15 cellular contexts compared by ENCODE assay signal in genomic region chr2:134574610-134575332, GRCh38.
"Had no signal": no experiment of that assay in that cellular context is flagged by ENCODE, and none has a peak within 500 bp of the region (broad histone marks: within the 10 kb centered on the region; RNA-seq: fewer than 3 reads in every experiment).

No MANE protein-coding gene starts in this region.

- ATAC-seq: activated CD4-positive, CD25-positive, alpha-beta regulatory T cell treated with anti-CD3 and anti-CD28 coated beads, Interleukin-2, amount 50 U/mL, for 24 hours; activated CD8-positive, alpha-beta memory T cell treated with anti-CD3 and anti-CD28 coated beads, Interleukin-2, amount 10 ng/mL, durations not matched to agents 7 days and 5 days had no signal

- H3K27me3 Mint-ChIP-seq: activated CD8-positive, alpha-beta memory T cell treated with anti-CD3 and anti-CD28 coated beads, Interleukin-2, amount 10 ng/mL, durations not matched to agents 7 days and 5 days; stimulated activated naive CD8-positive, alpha-beta T cell treated with anti-CD3 and anti-CD28 coated beads, Interleukin-15, Interleukin-2, amounts not matched to agents 100 ng/mL and 50 ng/mL, for 24 hours had no signal

- H3K4me3 ChIP-seq: dorsolateral prefrontal cortex, lung, upper lobe of left lung had no signal

- H3K27ac Mint-ChIP-seq: activated CD8-positive, alpha-beta memory T cell treated with anti-CD3 and anti-CD28 coated beads, Interleukin-2, amount 10 ng/mL, durations not matched to agents 7 days and 5 days; naive B cell; stimulated activated naive CD8-positive, alpha-beta T cell treated with anti-CD3 and anti-CD28 coated beads, Interleukin-15, Interleukin-2, amounts not matched to agents 100 ng/mL and 50 ng/mL, for 24 hours had no signal

- H3K4me3 Mint-ChIP-seq: activated CD8-positive, alpha-beta memory T cell treated with anti-CD3 and anti-CD28 coated beads, Interleukin-2, amount 10 ng/mL, durations not matched to agents 7 days and 5 days; naive B cell; stimulated activated naive CD8-positive, alpha-beta T cell treated with anti-CD3 and anti-CD28 coated beads, Interleukin-15, Interleukin-2, amounts not matched to agents 100 ng/mL and 50 ng/mL, for 24 hours had no signal

- DNase-seq: activated CD4-positive, alpha-beta T cell treated with anti-CD3 and anti-CD28 coated beads, Interleukin-2, amount 50 U/mL, for 4 hours; activated CD8-positive, alpha-beta memory T cell treated with anti-CD3 and anti-CD28 coated beads, Interleukin-2, amount 10 ng/mL, durations not matched to agents 7 days and 5 days; activated gamma-delta T cell; activated T-cell treated with anti-CD3 and anti-CD28 coated beads, Interleukin-2, amount 50 U/mL, for 48 hours; aorta; dorsolateral prefrontal cortex; midbrain; naive B cell; retina; stimulated activated CD4-positive, alpha-beta T cell treated with anti-CD3 and anti-CD28 coated beads, Interleukin-15, amount 100 ng/mL, for 24 hours; stimulated activated CD4-positive, alpha-beta T cell treated with anti-CD3 and anti-CD28 coated beads, Interleukin-4, amount 100 ng/mL, for 24 hours; upper lobe of left lung had no signal

- H3K36me3 Mint-ChIP-seq: activated CD8-positive, alpha-beta memory T cell treated with anti-CD3 and anti-CD28 coated beads, Interleukin-2, amount 10 ng/mL, durations not matched to agents 7 days and 5 days; naive B cell had no signal

- H3K9me3 Mint-ChIP-seq: naive B cell; stimulated activated naive CD8-positive, alpha-beta T cell treated with anti-CD3 and anti-CD28 coated beads, Interleukin-15, Interleukin-2, amounts not matched to agents 100 ng/mL and 50 ng/mL, for 24 hours had no signal
